ENCODE assay signal across 1 cellular context in genomic region chr16:2829501-2830354, GRCh38.
TF ChIP-seq lines count a peak whose summit lies in the region.

Gene ZG16B, plus strand, starts transcription at chr16:2830303. Its CDS starts 139 bp downstream, at chr16:2830442.

TF ChIP-seq in GM12878, 131 proteins besides CTCF, POLR2A, EP300 and RAD21 (continued from another document):
- TF ChIP-seq ATF2 (IDR thresholded peaks at IDR 0.05; ENCODE audit: low read length) (no peak), BRCA1 (IDR thresholded peaks at IDR 0.05; ENCODE audit: low read depth, low read length) (no peak), IKZF1 (conservative IDR thresholded peaks at IDR 0.05) (0 out of 2 replicates have a peak, but pooled peaks have one; percentile 14), IRF3 (IDR thresholded peaks at IDR 0.05) (no peak), ZNF24 (IDR thresholded peaks at IDR 0.05) (no peak), TBL1XR1 (IDR thresholded peaks at IDR 0.05; ENCODE audit: low read depth, low read length) (no peak), ATF7 (IDR thresholded peaks at IDR 0.05; ENCODE audit: low read depth) (no peak), KLF5 (IDR thresholded peaks at IDR 0.05; ENCODE audit: partially characterized antibody) (no peak), HDAC2 (IDR thresholded peaks at IDR 0.05) (no peak), NFYA (IDR thresholded peaks at IDR 0.05; ENCODE audit: borderline replicate concordance, low read depth, low read length) (no peak)
